In genomic region chrX:40164751-40165150, GRCh38 we compare ENCODE assay signal across 20 cellular contexts.
DNase-seq lines count a peak whose midpoint lies in the region; ATAC-seq, FAIRE-seq and TF ChIP-seq lines count a peak whose summit lies in the region.
"Had no signal": no experiment of that assay in that cellular context is flagged by ENCODE, and none has a peak within 500 bp of the region (broad histone marks: within the 10 kb centered on the region; RNA-seq: fewer than 3 reads in every experiment).

No MANE protein-coding gene starts in this region.

- no peak overlapping the region for H3K4me3 ChIP-seq in Panc1 (ENCODE audit: low read depth in 2 of 2, low read length in 2 of 2)
- no peak overlapping the region for H3K4me3 ChIP-seq in kidney (ENCODE audit: low read length in 2 of 2)
- H3K4me3 ChIP-seq in neuronal stem cell (ENCODE audit: low read length in 2 of 2) = no peak overlapping the region
- H3K4me3 ChIP-seq: Peyer's patch had no signal

- intact Hi-C loops in Panc1 (cut with micrococcal nuclease; ENCODE audit: unreplicated experiment) = no loop called here
- intact Hi-C loops in kidney (cut with DNase I) = no loop called here

- H3K27me3 Mint-ChIP-seq in T-helper 2 cell treated with Interferon-gamma antibody and Interleukin-4, amounts not matched to agents 5 μg/mL and 100 μg/mL, for 36 hours (ENCODE audit: low read depth) = no peaks in the 10 kb centered on the region
- H3K27me3 Mint-ChIP-seq: CD4-positive, alpha-beta memory T cell had no signal

- DNase-seq in Panc1 (ENCODE audit: low read depth, low spot score) (no peak), kidney (peak; percentile 46), neuronal stem cell (ENCODE audit: low spot score) (no peak)
- no peak for DNase-seq in T-helper 2 cell treated with Interferon-gamma antibody and Interleukin-4, amounts not matched to agents 5 μg/mL and 100 μg/mL, for 36 hours (ENCODE audit: low spot score)
- no peak for DNase-seq in stimulated activated CD4-positive, alpha-beta T cell treated with anti-CD3 and anti-CD28 coated beads, Interleukin-2, amount 100 ng/mL, for 24 hours
- DNase-seq: Caco-2, DMS 273 treated with DMSO at 0.1 percent for 48 hours, NCI-H1105, NCI-H2029 treated with DMSO at 0.1 percent for 48 hours, NCI-H345, NCI-H524 treated with DMSO at 0.1 percent for 48 hours, NCI-H82 had no signal

- CTCF ChIA-PET in Panc1 (lab: Charles Lee) = interaction anchor here (0.5 kb wide), 1 partner anchor 9 kb away, joined by 3 read pairs; no protein-coding TSS in a partner anchor

- H2AK5ac ChIP-seq in neuronal stem cell (ENCODE audit: low read depth, low read length) = peak overlapping the region; percentile 56

- H3K9ac ChIP-seq in kidney (ENCODE audit: low read length in 2 of 2) (no peak overlapping the region), neuronal stem cell (ENCODE audit: low read depth, low read length, poor library complexity) (no peak overlapping the region)
- H3K9ac ChIP-seq: KMS-11 had no signal

- no peaks in the 10 kb centered on the region for H3K9me3 ChIP-seq in Panc1 (ENCODE audit: control insufficient read depth, insufficient read depth, low read depth, low read length)
- H3K9me3 ChIP-seq in kidney (ENCODE audit: control insufficient read depth in 1 of 2, low read length in 2 of 2) = no peaks in the 10 kb centered on the region
- no peaks in the 10 kb centered on the region for H3K9me3 ChIP-seq in neuronal stem cell (replicated peaks in 1 of 2; ENCODE audit: control insufficient read depth in 2 of 2, insufficient read depth in 1 of 2, low read depth in 1 of 2, low read length in 2 of 2)
- H3K9me3 ChIP-seq: Caco-2, Peyer's patch had no signal

- no peak for FAIRE-seq in kidney (lab: Jason Lieb, UNC)
- FAIRE-seq: GM12892 had no signal

- no peak overlapping the region for H2BK12ac ChIP-seq in neuronal stem cell (ENCODE audit: low read length)

- no peak overlapping the region for H2BK5ac ChIP-seq in neuronal stem cell (ENCODE audit: low read length)

- H3K14ac ChIP-seq in neuronal stem cell (ENCODE audit: low read length) = no peak overlapping the region

- TF ChIP-seq CTCF in Panc1 (IDR thresholded peaks at IDR 0.05) = no peak
- TF ChIP-seq CTCF in kidney (IDR thresholded peaks at IDR 0.05; ENCODE audit: borderline replicate concordance, extremely low read depth, insufficient read depth) = no peak

- peaks cover 2% of the 10 kb centered on the region for H3K79me1 ChIP-seq in neuronal stem cell (ENCODE audit: low read depth, low read length)

- in situ Hi-C loops in Panc1 (cut with HindIII; ENCODE audit: low pct_unique_long_range_greater_than_20kb, low sequenced_read_pairs) = no loop called here

- POLR2A ChIA-PET in Panc1 (lab: Charles Lee) = no interaction called here

- peak overlapping the region; percentile 35 for H2AFZ ChIP-seq in neuronal stem cell (ENCODE audit: low read length)

- H3K23ac ChIP-seq in neuronal stem cell (ENCODE audit: low read depth, low read length, poor library complexity) = no peak overlapping the region

- H3K4me1 Mint-ChIP-seq in T-helper 2 cell treated with Interferon-gamma antibody and Interleukin-4, amounts not matched to agents 5 μg/mL and 100 μg/mL, for 36 hours (ENCODE audit: low read depth) = peaks cover 24% of the 10 kb centered on the region

- no peak overlapping the region for H2BK15ac ChIP-seq in neuronal stem cell (ENCODE audit: low read length)

- peaks cover 19% of the 10 kb centered on the region for H3K4me1 ChIP-seq in Panc1 (ENCODE audit: control insufficient read depth, insufficient read depth, low read length)
- H3K4me1 ChIP-seq in kidney (ENCODE audit: control insufficient read depth in 1 of 2, insufficient read depth in 1 of 2, low read depth in 1 of 2, low read length in 2 of 2) = peaks cover 8 to 10% of the 10 kb centered on the region in 2 donors
- peaks cover 6 to 7% of the 10 kb centered on the region in 2 donors for H3K4me1 ChIP-seq in neuronal stem cell (ENCODE audit: control insufficient read depth in 2 of 2, insufficient read depth in 1 of 2, low read depth in 1 of 2, low read length in 2 of 2)

- no CpG with 5 or more reads among the region's 3 CpGs for WGBS in neuronal stem cell (ENCODE audit: extremely low coverage in 2 of 2, insufficient read length in 2 of 2, insufficient replicate concordance in 1 of 2), 2 donors

- no peak overlapping the region for H4K91ac ChIP-seq in neuronal stem cell (ENCODE audit: low read depth, low read length, poor library complexity)

- H3K9me3 Mint-ChIP-seq in T-helper 2 cell treated with Interferon-gamma antibody and Interleukin-4, amounts not matched to agents 5 μg/mL and 100 μg/mL, for 36 hours = no peaks in the 10 kb centered on the region

- H3K36me3 Mint-ChIP-seq in T-helper 2 cell treated with Interferon-gamma antibody and Interleukin-4, amounts not matched to agents 5 μg/mL and 100 μg/mL, for 36 hours (ENCODE audit: low read depth) = no peaks in the 10 kb centered on the region

- H3K27ac ChIP-seq in Panc1 (ENCODE audit: low read length) (peak overlapping the region; percentile 2; the same call in 1 of the 2 replicates), kidney (ENCODE audit: low read depth in 2 of 2, low read length in 2 of 2) (peak overlapping the region in 1 of 2 donors; percentile 43), neuronal stem cell (replicated peaks; ENCODE audit: low read length) (no peak overlapping the region)
- H3K27ac ChIP-seq: HL-60, KMS-11, Peyer's patch had no signal

- no peak overlapping the region for H3K4me2 ChIP-seq in neuronal stem cell (ENCODE audit: insufficient read depth, low read length, poor library complexity, severe bottlenecking)
- H3K4me2 ChIP-seq: KMS-11 had no signal

- no peaks in the 10 kb centered on the region for H3K27me3 ChIP-seq in Panc1 (ENCODE audit: control insufficient read depth, insufficient read depth, low read length)
- H3K27me3 ChIP-seq in neuronal stem cell (ENCODE audit: control insufficient read depth in 3 of 3, insufficient read depth in 3 of 3, low read depth in 1 of 3, low read length in 3 of 3) = peaks cover 0 to 15% (median 3%) of the 10 kb centered on the region in 3 experiments
- H3K27me3 ChIP-seq: Peyer's patch had no signal

- H2BK120ac ChIP-seq in neuronal stem cell (ENCODE audit: low read depth, low read length) = no peak overlapping the region

- H3K27ac Mint-ChIP-seq in T-helper 2 cell treated with Interferon-gamma antibody and Interleukin-4, amounts not matched to agents 5 μg/mL and 100 μg/mL, for 36 hours = no peak overlapping the region

- no peak overlapping the region for H4K8ac ChIP-seq in neuronal stem cell (ENCODE audit: low read depth, low read length)

- H3K4me3 Mint-ChIP-seq in T-helper 2 cell treated with Interferon-gamma antibody and Interleukin-4, amounts not matched to agents 5 μg/mL and 100 μg/mL, for 36 hours = no peak overlapping the region
- H3K4me3 Mint-ChIP-seq: CD4-positive, alpha-beta memory T cell had no signal

- BruUV-seq in Panc1 (replicated peaks; lab: Mats Ljungman, UMichigan) = no TSS peak

- no peak overlapping the region for H3K4ac ChIP-seq in neuronal stem cell (ENCODE audit: low read length)

- H3K18ac ChIP-seq in neuronal stem cell (ENCODE audit: low read length) = no peak overlapping the region

- ATAC-seq in Panc1 = no peak
- no peak for ATAC-seq in HG03432 (IDR thresholded peaks at IDR 0.05; ENCODE audit: unreplicated experiment)
- ATAC-seq in HG02759 (IDR thresholded peaks at IDR 0.05; ENCODE audit: unreplicated experiment) = no peak
- ATAC-seq: SK-N-SH treated with all-trans-retinoic acid at 6 μM for 48 hours had no signal

- no peaks in the 10 kb centered on the region for H3K36me3 ChIP-seq in Panc1 (ENCODE audit: control insufficient read depth, insufficient read depth, low read length)
- H3K36me3 ChIP-seq in kidney (ENCODE audit: control insufficient read depth in 1 of 2, insufficient read depth in 2 of 2, low read length in 2 of 2) = no peaks in the 10 kb centered on the region
- H3K36me3 ChIP-seq in neuronal stem cell (replicated peaks in 1 of 2; ENCODE audit: control insufficient read depth in 2 of 2, insufficient read depth in 2 of 2, low read length in 2 of 2) = no peaks in the 10 kb centered on the region
- H3K36me3 ChIP-seq: Peyer's patch had no signal
